Comparison of ENCODE assay signal across 9 cellular contexts in genomic region chr22:17910561-17911311, GRCh38.
DNase-seq lines count a peak whose midpoint lies in the region; ATAC-seq and TF ChIP-seq lines count a peak whose summit lies in the region.
"Had no signal": no experiment of that assay in that cellular context is flagged by ENCODE, and none has a peak within 500 bp of the region (broad histone marks: within the 10 kb centered on the region; RNA-seq: fewer than 3 reads in every experiment).

No MANE protein-coding gene starts in this region.

- H3K4me1 Mint-ChIP-seq in mesothelial cell of epicardium: peaks cover 44% of the 10 kb centered on the region
- H3K4me1 Mint-ChIP-seq: central memory CD8-positive, alpha-beta T cell had no signal

- H3K27ac Mint-ChIP-seq in mesothelial cell of epicardium: peak overlapping the region; percentile 86

- POLR2A ChIA-PET in OCI-LY7 (lab: Charles Lee): interaction anchor here (0.7 kb wide), 1 partner anchor 203 kb away, joined by 3 read pairs; no protein-coding TSS in a partner anchor

- peaks cover 8 to 30% (median 16%) of the 10 kb centered on the region in 11 experiments for H3K36me3 ChIP-seq in BLaER1 treated with 17β-estradiol and CSF1 and Interleukin-3, amounts not matched to agents 10 nM and 100 nM
- peaks cover 0 to 10% (median 0%) of the 10 kb centered on the region in 4 donors for H3K36me3 ChIP-seq in upper lobe of left lung
- peaks cover 72% of the 10 kb centered on the region for H3K36me3 ChIP-seq in OCI-LY7 (ENCODE audit: insufficient read depth, low read length)

- H4K20me1 ChIP-seq in BLaER1 treated with 17β-estradiol and CSF1 and Interleukin-3, amounts not matched to agents 10 nM and 100 nM: peaks cover 0 to 93% (median 62%) of the 10 kb centered on the region in 11 experiments; a peak in 18 of 22 replicates
- H4K20me1 ChIP-seq in OCI-LY7 (ENCODE audit: insufficient read depth, low read length): peaks cover 29% of the 10 kb centered on the region

- TF ChIP-seq CTCF in mesothelial cell of epicardium (IDR thresholded peaks at IDR 0.05; ENCODE audit: unreplicated experiment) (no peak), upper lobe of left lung (IDR thresholded peaks at IDR 0.05) (peak in 1 of 6 experiments; percentile 17), OCI-LY7 (conservative IDR thresholded peaks at IDR 0.05; ENCODE audit: low read length) (no peak)

- DNase-seq in NCI-H82 (lab: John Stamatoyannopoulos, UW) (peak; percentile 78), epidermal melanocyte (ENCODE audit: insufficient read length, low spot score) (peak; percentile 48), mesothelial cell of epicardium (ENCODE audit: low spot score in 2 of 2, unreplicated experiment in 2 of 2) (no peak), upper lobe of left lung (no peak), OCI-LY7 (ENCODE audit: low spot score) (no peak), mesenteric fat pad (ENCODE audit: low spot score) (no peak)
- DNase-seq in stimulated activated CD4-positive, alpha-beta T cell treated with anti-CD3 and anti-CD28 coated beads, Interleukin-15, amount 100 ng/mL, for 24 hours: no peak

- H3K9me3 ChIP-seq in BLaER1 treated with 17β-estradiol and CSF1 and Interleukin-3, amounts not matched to agents 10 nM and 100 nM (replicated peaks in 1 of 11): peaks cover 0 to 6% (median 0%) of the 10 kb centered on the region in 11 experiments; a peak in 1 of 22 replicates
- H3K9me3 ChIP-seq in upper lobe of left lung (no peaks in the 10 kb centered on the region), OCI-LY7 (ENCODE audit: low read length) (no peaks in the 10 kb centered on the region)

- TF ChIP-seq POLR2A in upper lobe of left lung (IDR thresholded peaks at IDR 0.05): no peak

- H3K27me3 ChIP-seq in BLaER1 treated with 17β-estradiol and CSF1 and Interleukin-3, amounts not matched to agents 10 nM and 100 nM: no peaks in the 10 kb centered on the region
- no peaks in the 10 kb centered on the region for H3K27me3 ChIP-seq in upper lobe of left lung

- H3K36me3 Mint-ChIP-seq in mesothelial cell of epicardium: peaks cover 10% of the 10 kb centered on the region

- WGBS in upper lobe of left lung, 2 donors: 50 to 63% methylated on average over 7 to 12 of the region's 12 CpGs

- no peak overlapping the region for H3K4me3 ChIP-seq in BLaER1 treated with 17β-estradiol and CSF1 and Interleukin-3, amounts not matched to agents 10 nM and 100 nM
- no peak overlapping the region for H3K4me3 ChIP-seq in upper lobe of left lung
- H3K4me3 ChIP-seq in OCI-LY7 (ENCODE audit: low read depth, low read length, poor library complexity, severe bottlenecking): no peak overlapping the region

- H2AFZ ChIP-seq in OCI-LY7 (ENCODE audit: low read length): no peak overlapping the region

- H3K4me2 ChIP-seq in BLaER1 treated with 17β-estradiol and CSF1 and Interleukin-3, amounts not matched to agents 10 nM and 100 nM: peak overlapping the region; percentile 45 to 74 (median 66)
- H3K4me2 ChIP-seq in OCI-LY7 (ENCODE audit: low read length): no peak overlapping the region

- no peak for TF ChIP-seq EP300 in upper lobe of left lung (IDR thresholded peaks at IDR 0.05)

- ATAC-seq in upper lobe of left lung (ENCODE audit: low FRiP score in 2 of 2): peak; percentile 45 to 87

- no peak overlapping the region for H3K27ac ChIP-seq in BLaER1 treated with 17β-estradiol and CSF1 and Interleukin-3, amounts not matched to agents 10 nM and 100 nM
- H3K27ac ChIP-seq in upper lobe of left lung: peak overlapping the region; percentile 1 to 69 (median 54)
- H3K27ac ChIP-seq in OCI-LY7 (ENCODE audit: low read depth, low read length, poor library complexity, severe bottlenecking): no peak overlapping the region

- peaks cover 15 to 27% (median 20%) of the 10 kb centered on the region in 10 experiments for H3K4me1 ChIP-seq in BLaER1 treated with 17β-estradiol and CSF1 and Interleukin-3, amounts not matched to agents 10 nM and 100 nM
- peaks cover 6 to 22% (median 12%) of the 10 kb centered on the region in 4 donors for H3K4me1 ChIP-seq in upper lobe of left lung
- peaks cover 6% of the 10 kb centered on the region for H3K4me1 ChIP-seq in OCI-LY7 (ENCODE audit: insufficient read depth, low read length, poor library complexity, severe bottlenecking)

- intact Hi-C loops in OCI-LY7 (cut with micrococcal nuclease; ENCODE audit: unreplicated experiment): no loop called here

- peak overlapping the region in 4 of 11 experiments; percentile 6 to 36 (median 24); a peak in 6 of 22 replicates for H3K9ac ChIP-seq in BLaER1 treated with 17β-estradiol and CSF1 and Interleukin-3, amounts not matched to agents 10 nM and 100 nM

- BruUV-seq in OCI-LY7 (replicated peaks; lab: Mats Ljungman, UMichigan): no TSS peak

- H3K9me3 Mint-ChIP-seq in mesothelial cell of epicardium: no peaks in the 10 kb centered on the region
- H3K9me3 Mint-ChIP-seq: central memory CD8-positive, alpha-beta T cell had no signal

- no peaks in the 10 kb centered on the region for H3K9me2 ChIP-seq in OCI-LY7 (ENCODE audit: insufficient read depth, low read length)

- CTCF ChIA-PET in OCI-LY7 (lab: Charles Lee; ENCODE audit: unreplicated experiment): no interaction called here

- H3K27me3 Mint-ChIP-seq in mesothelial cell of epicardium (ENCODE audit: low read depth): no peaks in the 10 kb centered on the region
- H3K27me3 Mint-ChIP-seq: central memory CD8-positive, alpha-beta T cell had no signal

- no peak overlapping the region for H3K4me3 Mint-ChIP-seq in mesothelial cell of epicardium
- H3K4me3 Mint-ChIP-seq: central memory CD8-positive, alpha-beta T cell had no signal

- peaks cover 98% of the 10 kb centered on the region for H3K79me2 ChIP-seq in OCI-LY7 (ENCODE audit: insufficient read depth, low read depth, low read length)

Comparison
In these comparisons a context has a peak if more than half of its experiments do, and no peak if none do; other contexts are left out.
1. H3K27ac ChIP-seq: peak in upper lobe of left lung (4 of 4); none in BLaER1 treated with 17β-estradiol and CSF1 and Interleukin-3, amounts not matched to agents 10 nM and 100 nM (0 of 11) and OCI-LY7 (single experiment).
2. DNase-seq: peak in NCI-H82 (single experiment) and epidermal melanocyte (single experiment); none in mesothelial cell of epicardium (0 of 2), upper lobe of left lung (0 of 2), OCI-LY7 (single experiment), mesenteric fat pad (single experiment) and stimulated activated CD4-positive, alpha-beta T cell treated with anti-CD3 and anti-CD28 coated beads, Interleukin-15, amount 100 ng/mL, for 24 hours (single experiment).